1 cellular context compared by ENCODE assay signal in the genomic region with DNA sequence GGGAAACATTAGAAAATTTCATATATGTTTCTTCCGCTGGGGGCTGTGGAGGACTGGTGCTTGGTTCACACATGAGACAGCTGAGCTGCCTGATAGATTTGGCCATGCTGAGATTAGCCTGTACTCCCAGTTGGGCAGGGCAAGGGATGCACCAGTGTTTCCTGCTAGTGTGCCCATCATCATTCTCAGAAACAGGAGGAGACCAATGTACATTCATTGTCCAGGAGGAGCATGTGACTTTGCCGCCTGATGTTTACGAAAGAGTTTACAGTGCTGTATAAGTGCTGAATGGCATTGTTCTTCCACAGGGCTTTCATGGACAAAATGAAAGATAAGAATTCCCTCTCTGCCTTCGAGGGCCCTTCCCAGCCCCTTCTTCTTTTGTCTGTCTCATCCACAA.
TF ChIP-seq lines count a peak whose summit lies in the region.

No MANE protein-coding gene starts in this region.

TF ChIP-seq in endothelial cell of umbilical vein, 7 proteins besides CTCF, POLR2A, EP300 and RAD21 (continued from another document):
- TF ChIP-seq MAX (IDR thresholded peaks at IDR 0.05; ENCODE audit: insufficient read depth, insufficient read length), result no peak
- no peak for TF ChIP-seq FOS (IDR thresholded peaks at IDR 0.05; ENCODE audit: borderline replicate concordance, insufficient read depth, low read length)
- TF ChIP-seq POLR2AphosphoS5 (IDR thresholded peaks at IDR 0.05; ENCODE audit: insufficient read depth, low read depth, low read length), result no peak
- no peak for TF ChIP-seq JUN (IDR thresholded peaks at IDR 0.05; ENCODE audit: borderline replicate concordance, insufficient read depth, insufficient read length, low read depth)
TF ChIP-seq in endothelial cell of umbilical vein: peak in this region for 0.
